ENCODE assay signal across 31 cellular contexts in genomic region chr1:19862944-19863343, GRCh38. TPM values are rescaled to one million over a fixed set of nuclear protein-coding genes. Genes with fewer than 3 reads are reported as not detected.
"Had no signal": no experiment of that assay in that cellular context is flagged by ENCODE, and none has a peak within 500 bp of the region (broad histone marks: within the 10 kb centered on the region; RNA-seq: fewer than 3 reads in every experiment).

No MANE protein-coding gene starts in this region.

- H3K9me3 ChIP-seq: colonic mucosa, lower lobe of right lung, prostate gland, thyroid gland had no signal

- H3K36me3 Mint-ChIP-seq: stimulated activated effector memory CD8-positive, alpha-beta T cell treated with anti-CD3 and anti-CD28 coated beads, Interleukin-12 subunit alpha, Interleukin-12 subunit beta, amount 100 ng/mL, for 72 hours; type B pancreatic cell had no signal

- H3K27me3 ChIP-seq: colonic mucosa, foreskin keratinocyte, right atrium auricular region, sigmoid colon, thyroid gland had no signal

- H3K4me3 Mint-ChIP-seq: dendritic cell treated with granulocyte-macrophage colony-stimulating factor and Interleukin-4, amounts not matched to agents 40 ng/mL and 50 ng/mL, for 4 days; endodermal cell; naive thymus-derived CD8-positive, alpha-beta T cell; nephron progenitor cell; stimulated activated effector memory CD8-positive, alpha-beta T cell treated with anti-CD3 and anti-CD28 coated beads, Interleukin-12 subunit alpha, Interleukin-12 subunit beta, amount 100 ng/mL, for 72 hours; type B pancreatic cell had no signal

- H3K27ac ChIP-seq: colonic mucosa, esophagus muscularis mucosa, foreskin keratinocyte, lower lobe of right lung, right atrium auricular region, stomach, thyroid gland had no signal

- H3K4me1 ChIP-seq: colonic mucosa, esophagus muscularis mucosa, foreskin keratinocyte, lower lobe of right lung, prostate gland, right atrium auricular region, stomach, thyroid gland had no signal

- H3K27ac Mint-ChIP-seq: dendritic cell treated with granulocyte-macrophage colony-stimulating factor and Interleukin-4, amounts not matched to agents 40 ng/mL and 50 ng/mL, for 4 days; endodermal cell; naive thymus-derived CD8-positive, alpha-beta T cell; nephron progenitor cell; stimulated activated effector memory CD8-positive, alpha-beta T cell treated with anti-CD3 and anti-CD28 coated beads, Interleukin-12 subunit alpha, Interleukin-12 subunit beta, amount 100 ng/mL, for 72 hours; type B pancreatic cell had no signal

- H3K4me3 ChIP-seq: colonic mucosa, esophagus muscularis mucosa, lower lobe of right lung, prostate gland, right atrium auricular region, sigmoid colon, stomach, thyroid gland had no signal

- H3K36me3 ChIP-seq: colonic mucosa, esophagus muscularis mucosa, lower lobe of right lung, prostate gland, right atrium auricular region, sigmoid colon, stomach, thyroid gland had no signal

- H3K9me3 Mint-ChIP-seq: type B pancreatic cell had no signal

- DNase-seq: colonic mucosa; effector CD8-positive, alpha-beta T cell; endodermal cell; foreskin keratinocyte; glutamatergic neuron; left ventricle myocardium superior; lower lobe of right lung; naive thymus-derived CD8-positive, alpha-beta T cell; nephron progenitor cell; nucleus accumbens; sigmoid colon; stimulated activated CD4-positive, alpha-beta T cell treated with anti-CD3 and anti-CD28 coated beads, Interleukin-2, amount 100 ng/mL, for 24 hours; stimulated activated CD4-positive, alpha-beta T cell treated with anti-CD3 and anti-CD28 coated beads, Interleukin-4, amount 100 ng/mL, for 24 hours; stimulated activated naive CD4-positive, alpha-beta T cell treated with Interleukin-2 at 50 U/mL for 16 hours; stomach; thyroid gland had no signal

- H3K4me1 Mint-ChIP-seq: endodermal cell; naive thymus-derived CD8-positive, alpha-beta T cell; stimulated activated effector memory CD8-positive, alpha-beta T cell treated with anti-CD3 and anti-CD28 coated beads, Interleukin-12 subunit alpha, Interleukin-12 subunit beta, amount 100 ng/mL, for 72 hours had no signal

- ATAC-seq: foreskin keratinocyte; left ventricle myocardium superior; lower lobe of right lung; naive thymus-derived CD8-positive, alpha-beta T cell; stimulated activated effector memory CD8-positive, alpha-beta T cell treated with anti-CD3 and anti-CD28 coated beads, Interleukin-12 subunit alpha, Interleukin-12 subunit beta, amount 100 ng/mL, for 72 hours had no signal

RNA-seq across cellular contexts. Expression of gene RNF186, which starts 47.9 kb away (rescaled TPM):
- total RNA-seq: endodermal cell; epithelial cell of proximal tubule; esophagus muscularis mucosa; fibroblast of lung; foreskin keratinocyte; left ventricle myocardium superior; lower lobe of right lung; mesenteric fat pad; myocyte; naive thymus-derived CD8-positive, alpha-beta T cell; osteocyte; prostate gland; right atrium auricular region; sigmoid colon; skeletal muscle tissue; subcutaneous adipose tissue; temporal lobe; thyroid gland; urinary bladder had no signal
